Comparison of ENCODE assay signal across 8 cellular contexts in the genomic region with DNA sequence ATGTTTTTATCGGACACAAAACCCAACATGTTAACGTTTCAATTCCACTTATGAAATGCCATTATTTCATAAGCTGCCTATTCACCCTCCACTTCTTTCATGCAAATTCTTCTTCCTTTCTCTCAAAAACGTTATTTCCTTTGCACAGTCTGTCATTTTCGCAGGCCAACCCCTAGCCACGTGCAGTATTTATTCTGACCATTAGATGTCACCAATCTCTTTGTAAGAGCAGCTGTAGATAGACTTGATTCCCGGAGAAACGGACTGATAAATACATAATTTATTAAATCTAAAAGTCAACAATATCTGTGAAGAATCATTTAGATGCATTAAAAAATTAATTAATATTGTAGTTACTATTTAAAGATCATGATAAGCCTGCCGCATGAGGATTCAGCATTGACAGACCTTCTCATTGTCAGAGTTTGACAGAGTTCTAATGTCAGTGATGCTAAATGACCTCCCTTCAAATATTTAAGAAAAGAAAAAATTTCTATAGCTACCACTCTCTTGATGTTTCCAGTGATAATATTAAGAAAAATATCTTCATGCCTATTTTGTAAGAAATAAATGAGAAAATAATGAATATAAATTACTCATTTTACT.
DNase-seq lines count a peak whose midpoint lies in the region; ATAC-seq and TF ChIP-seq lines count a peak whose summit lies in the region.

No MANE protein-coding gene starts in this region.

- intact Hi-C loops in lower lobe of right lung (cut with DNase I) = no loop called here

- H3K9me3 Mint-ChIP-seq in brain = no peaks in the 10 kb centered on the region

- H3K4me3 ChIP-seq in DOHH2 (ENCODE audit: low read length) (no peak overlapping the region), lower lobe of right lung (no peak overlapping the region)

- no peaks in the 10 kb centered on the region for H3K36me3 Mint-ChIP-seq in brain

- H3F3A ChIP-seq in DOHH2 (ENCODE audit: control insufficient read depth, insufficient read depth) = no peaks in the 10 kb centered on the region

- peak overlapping the region in 1 of 5 experiments; percentile 0 for H3K27ac Mint-ChIP-seq in brain

- TF ChIP-seq CTCF in DOHH2 (IDR thresholded peaks at IDR 0.05; ENCODE audit: low read depth, low read length, poor library complexity, severe bottlenecking) (peak; percentile 70), brain (conservative IDR thresholded peaks at IDR 0.05) (peak; percentile 77 to 89), lower lobe of right lung (IDR thresholded peaks at IDR 0.05) (peak; percentile 50)

- H3K4me1 Mint-ChIP-seq in brain = peaks cover 14% of the 10 kb centered on the region

- peak; percentile 40 for DNase-seq in NCI-H460 (ENCODE audit: extremely low read depth, low read depth)
- DNase-seq in lower lobe of right lung = no peak
- DNase-seq in activated CD4-positive, alpha-beta T cell treated with anti-CD3 and anti-CD28 coated beads for 48 hours = no peak
- DNase-seq in stimulated activated CD8-positive, alpha-beta memory T cell treated with anti-CD3 and anti-CD28 coated beads, Interleukin-4, amount 100 ng/mL, for 48 hours = no peak

- H3K36me3 ChIP-seq in DOHH2 (ENCODE audit: control insufficient read depth, low read length) = no peaks in the 10 kb centered on the region
- H3K36me3 ChIP-seq in lower lobe of right lung = no peaks in the 10 kb centered on the region

- H3K27ac ChIP-seq in DOHH2 (ENCODE audit: low read depth, low read length) (no peak overlapping the region), lower lobe of right lung (no peak overlapping the region)

- H3K4me3 Mint-ChIP-seq in brain = no peak overlapping the region

- no peak overlapping the region for H3K4me2 ChIP-seq in DOHH2 (ENCODE audit: low read length)

- H3K9me3 ChIP-seq in DOHH2 (ENCODE audit: control insufficient read depth, insufficient read depth, low read length) = no peaks in the 10 kb centered on the region
- no peaks in the 10 kb centered on the region for H3K9me3 ChIP-seq in lower lobe of right lung

- H3K9me2 ChIP-seq in DOHH2 (replicated peaks; ENCODE audit: control insufficient read depth, low read length) = no peaks in the 10 kb centered on the region; the same call in 1 of the 2 replicates

- H3K27me3 Mint-ChIP-seq in brain = peaks cover 3% of the 10 kb centered on the region

- no peaks in the 10 kb centered on the region for H4K20me1 ChIP-seq in DOHH2 (ENCODE audit: control insufficient read depth, insufficient read depth, low read depth, low read length)

- ATAC-seq in GM19468 (IDR thresholded peaks at IDR 0.05; ENCODE audit: extremely low read depth, unreplicated experiment) = peak; percentile 88
- peak; percentile 95 for ATAC-seq in HG03432 (IDR thresholded peaks at IDR 0.05; ENCODE audit: unreplicated experiment)
- no peak for ATAC-seq in lower lobe of right lung

- H3K27me3 ChIP-seq in DOHH2 (ENCODE audit: control insufficient read depth, low read length) (no peaks in the 10 kb centered on the region), lower lobe of right lung (ENCODE audit: low read depth) (no peaks in the 10 kb centered on the region)

- H3K4me1 ChIP-seq in DOHH2 (ENCODE audit: control insufficient read depth, low read length) (peaks cover 11% of the 10 kb centered on the region), lower lobe of right lung (no peaks in the 10 kb centered on the region)

- H3K79me2 ChIP-seq in DOHH2 (ENCODE audit: control insufficient read depth, low read length) = no peaks in the 10 kb centered on the region

Comparison
In these comparisons a context has a peak if more than half of its experiments do, and no peak if none do; other contexts are left out.
1. ATAC-seq: peak in GM19468 (single experiment) and HG03432 (single experiment); none in lower lobe of right lung (0 of 2).
2. Peak in every context shown above with its lines, with median percentiles within 50 percentile points of each other: CTCF ChIP-seq.